In genomic region chr4:82799006-82799881, GRCh38 we compare ENCODE assay signal across 8 cellular contexts. TPM values are rescaled to one million over a fixed set of nuclear protein-coding genes. Genes with fewer than 3 reads are reported as not detected.
DNase-seq lines count a peak whose midpoint lies in the region; ATAC-seq, FAIRE-seq and TF ChIP-seq lines count a peak whose summit lies in the region.

No MANE protein-coding gene starts in this region.

- no peaks in the 10 kb centered on the region for H3K27me3 ChIP-seq in bronchial epithelial cell (ENCODE audit: control insufficient read depth, insufficient read depth, low read length)

- no peak for FAIRE-seq in bronchial epithelial cell (lab: Jason Lieb, UNC)

- peak overlapping the region; percentile 74 for H3K4me3 Mint-ChIP-seq in memory B cell

- 10% methylated on average over 25 of the region's 25 CpGs for WGBS in urinary bladder

- TF ChIP-seq CTCF in bronchial epithelial cell (IDR thresholded peaks at IDR 0.05; ENCODE audit: insufficient read depth, low read length, severe bottlenecking): no peak

- H3K4me1 ChIP-seq in urinary bladder (ENCODE audit: insufficient read depth): no peaks in the 10 kb centered on the region

- no peak overlapping the region for H3K27ac Mint-ChIP-seq in memory B cell

- H3K9me3 Mint-ChIP-seq in memory B cell: no peaks in the 10 kb centered on the region

- H3K36me3 ChIP-seq in bronchial epithelial cell (ENCODE audit: control insufficient read depth, insufficient read depth, low read length) (no peaks in the 10 kb centered on the region), urinary bladder (ENCODE audit: insufficient read depth) (no peaks in the 10 kb centered on the region)

- H3K36me3 Mint-ChIP-seq in memory B cell: no peaks in the 10 kb centered on the region

- peaks cover 11% of the 10 kb centered on the region for H3K4me1 Mint-ChIP-seq in memory B cell

- peak; percentile 50 for ATAC-seq in memory B cell (ENCODE audit: low read depth)

- H3K4me3 ChIP-seq in bronchial epithelial cell (ENCODE audit: low read depth, low read length): peak overlapping the region; percentile 54
- peak overlapping the region; percentile 76 for H3K4me3 ChIP-seq in urinary bladder (ENCODE audit: low read depth, low read length)

- peaks cover 16% of the 10 kb centered on the region for H3K27me3 Mint-ChIP-seq in memory B cell

- H3K27ac ChIP-seq in urinary bladder (ENCODE audit: low read depth): no peak overlapping the region

- peak; percentile 0 for DNase-seq in NCI-H146 (lab: John Stamatoyannopoulos, UW)
- DNase-seq in NCI-H146 treated with DMSO at 0.1 percent for 48 hours (lab: John Stamatoyannopoulos, UW; ENCODE audit: unreplicated experiment): no peak
- peak; percentile 56 to 84 (median 72) for DNase-seq in NCI-H1417 (lab: John Stamatoyannopoulos, UW)
- DNase-seq in bronchial epithelial cell (ENCODE audit: low read depth): no peak
- DNase-seq in memory B cell (ENCODE audit: low spot score in 2 of 2): no peak
- no peak for DNase-seq in hepatic stellate cell (ENCODE audit: low spot score)
- DNase-seq in AG08396 (ENCODE audit: low spot score): no peak

RNA-seq across cellular contexts. Expression of gene SCD5, which starts 0.6 kb away (rescaled TPM):
- total RNA-seq in bronchial epithelial cell (1.3 and 4.2 TPM in 2 replicates), urinary bladder (23.3 TPM)
- polyA plus RNA-seq in urinary bladder: 26.0 TPM

Comparison
In these comparisons a context has a peak if more than half of its experiments do, and no peak if none do; other contexts are left out.
1. DNase-seq: peak in NCI-H146 (single experiment) and NCI-H1417 (3 of 3); none in NCI-H146 treated with DMSO at 0.1 percent for 48 hours (single experiment), bronchial epithelial cell (single experiment), memory B cell (0 of 2), hepatic stellate cell (single experiment) and AG08396 (single experiment).